18 cellular contexts compared by ENCODE assay signal in the genomic region with DNA sequence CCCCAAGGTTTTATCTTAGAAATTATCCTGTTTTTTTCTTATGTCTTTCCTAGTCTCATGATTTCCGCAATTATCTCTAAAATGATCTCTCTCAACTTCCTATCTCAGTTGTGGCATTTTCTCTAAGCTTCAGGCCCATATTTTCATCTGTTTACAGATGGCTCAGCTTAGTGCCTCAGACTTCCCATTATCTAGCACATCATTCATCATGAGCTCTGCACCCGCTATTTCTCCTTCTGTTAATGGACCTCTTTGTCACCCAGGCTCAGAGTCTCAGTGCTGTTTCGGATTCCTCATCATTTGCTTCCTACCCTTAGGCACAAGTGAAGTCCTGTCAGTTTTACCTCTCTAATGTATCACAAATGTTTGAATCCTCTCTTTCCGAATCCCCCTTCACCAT.
DNase-seq lines count a peak whose midpoint lies in the region; ATAC-seq, FAIRE-seq and TF ChIP-seq lines count a peak whose summit lies in the region.
"Had no signal": no experiment of that assay in that cellular context is flagged by ENCODE, and none has a peak within 500 bp of the region (broad histone marks: within the 10 kb centered on the region; RNA-seq: fewer than 3 reads in every experiment).

No MANE protein-coding gene starts in this region.

- H3K79me2 ChIP-seq in GM23338 (replicated peaks; ENCODE audit: insufficient read depth) (peaks cover 100% of the 10 kb centered on the region), PC-3 (ENCODE audit: low read length) (no peaks in the 10 kb centered on the region), mesendoderm (ENCODE audit: control insufficient read depth, insufficient read depth, low read length) (peaks cover 54% of the 10 kb centered on the region)

- peaks cover 52% of the 10 kb centered on the region for H3K4me1 Mint-ChIP-seq in GM23338
- peaks cover 26% of the 10 kb centered on the region for H3K4me1 Mint-ChIP-seq in brain

- H3K9ac ChIP-seq in PC-3 (ENCODE audit: low read length) (no peak overlapping the region), mesendoderm (ENCODE audit: low read length) (no peak overlapping the region)

- no peaks in the 10 kb centered on the region for H3F3A ChIP-seq in GM23338 (replicated peaks; ENCODE audit: low read depth)
- H3F3A ChIP-seq in PC-3 (ENCODE audit: low read length, unreplicated experiment), result no peaks in the 10 kb centered on the region

- H3K27ac Mint-ChIP-seq in GM23338 (no peak overlapping the region), brain (peak overlapping the region in 3 of 5 experiments; percentile 4 to 55 (median 11))
- H3K27ac Mint-ChIP-seq: CD4-positive, CD25-positive, alpha-beta regulatory T cell had no signal

- H3K4me3 ChIP-seq in GM23338 (no peak overlapping the region), PC-3 (ENCODE audit: low read length) (no peak overlapping the region), mesendoderm (ENCODE audit: low read length) (no peak overlapping the region), esophagus squamous epithelium (no peak overlapping the region)
- H3K4me3 ChIP-seq: SJCRH30 had no signal

- intact Hi-C loops in PC-3 (cut with micrococcal nuclease), result no loop called here
- intact Hi-C loops in esophagus squamous epithelium (cut with DNase I), result no loop called here

- H3K79me1 ChIP-seq in mesendoderm (ENCODE audit: low read length), result peaks cover 15% of the 10 kb centered on the region

- H3K18ac ChIP-seq in mesendoderm (ENCODE audit: low read length), result no peak overlapping the region

- H3K9me2 ChIP-seq in GM23338 (ENCODE audit: insufficient read depth) (no peaks in the 10 kb centered on the region), PC-3 (replicated peaks; ENCODE audit: low read length) (no peaks in the 10 kb centered on the region)

- no peak overlapping the region for H4K8ac ChIP-seq in mesendoderm (ENCODE audit: low read depth, low read length)

- H3K36me3 Mint-ChIP-seq in GM23338 (ENCODE audit: low read depth), result peaks cover 32% of the 10 kb centered on the region; the same call in 2 of the 3 replicates
- peaks cover 41% of the 10 kb centered on the region for H3K36me3 Mint-ChIP-seq in brain

- FAIRE-seq in GM19239 (lab: Jason Lieb, UNC), result no peak
- FAIRE-seq: GM12891 had no signal

- H2BK15ac ChIP-seq in mesendoderm (replicated peaks; ENCODE audit: low read depth), result no peak overlapping the region

- ATAC-seq in GM23338 (no peak), PC-3 (no peak)

- no peak overlapping the region for H2BK5ac ChIP-seq in mesendoderm (ENCODE audit: low read length)

- H3K27ac ChIP-seq in GM23338 (ENCODE audit: low read depth) (0 out of 2 replicates have a peak overlapping the region, but pooled peaks have one; percentile 4), PC-3 (ENCODE audit: low read length) (no peak overlapping the region), mesendoderm (ENCODE audit: low read depth, low read length) (peak overlapping the region; percentile 1), esophagus squamous epithelium (peak overlapping the region in 1 of 4 donors; percentile 25)
- H3K27ac ChIP-seq: SJCRH30 had no signal

- H3K56ac ChIP-seq in mesendoderm (ENCODE audit: low read length), result no peak overlapping the region

- H3K4me3 Mint-ChIP-seq in GM23338, result no peak overlapping the region
- no peak overlapping the region for H3K4me3 Mint-ChIP-seq in brain

- WGBS in mesendoderm (ENCODE audit: extremely low coverage, insufficient coverage, low lambda C conversion rate), result no CpG with 5 or more reads among the region's 4 CpGs
- WGBS in esophagus squamous epithelium, 2 donors, result 73 to 74% methylated on average over 4 of the region's 4 CpGs

- H4K5ac ChIP-seq in mesendoderm (ENCODE audit: low read length), result no peak overlapping the region

- H3K4me1 ChIP-seq in GM23338 (ENCODE audit: insufficient read depth), result peaks cover 53% of the 10 kb centered on the region
- H3K4me1 ChIP-seq in PC-3 (ENCODE audit: insufficient read depth, low read length), result no peaks in the 10 kb centered on the region; the same call in 1 of the 2 replicates
- peaks cover 18% of the 10 kb centered on the region for H3K4me1 ChIP-seq in mesendoderm (ENCODE audit: control insufficient read depth, low read depth, low read length)
- H3K4me1 ChIP-seq in esophagus squamous epithelium, result no peaks in the 10 kb centered on the region
- H3K4me1 ChIP-seq: SJCRH30 had no signal

- POLR2A ChIA-PET in PC-3 (lab: Charles Lee; ENCODE audit: unreplicated experiment), result interaction anchor here (0.5 kb wide), 1 partner anchor 23 kb away, joined by 3 read pairs; no protein-coding TSS in a partner anchor

- no peak overlapping the region for H2BK120ac ChIP-seq in mesendoderm (ENCODE audit: low read depth, low read length)

- H3K9me3 Mint-ChIP-seq in GM23338 (no peaks in the 10 kb centered on the region), brain (no peaks in the 10 kb centered on the region)
- H3K9me3 Mint-ChIP-seq: CD4-positive, CD25-positive, alpha-beta regulatory T cell had no signal

- no peak for TF ChIP-seq CTCF in GM23338 (conservative IDR thresholded peaks at IDR 0.05; ENCODE audit: low read depth in 2 of 2)
- no peak for TF ChIP-seq CTCF in PC-3 (conservative IDR thresholded peaks at IDR 0.05; ENCODE audit: low read depth, low read length)
- no peak for TF ChIP-seq CTCF in brain (conservative IDR thresholded peaks at IDR 0.05)
- no peak for TF ChIP-seq CTCF in esophagus squamous epithelium (IDR thresholded peaks at IDR 0.05)

- TSS peak; percentile 7 for BruUV-seq in PC-3 (replicated peaks; lab: Mats Ljungman, UMichigan)

- no peak for TF ChIP-seq POLR2A in esophagus squamous epithelium (IDR thresholded peaks at IDR 0.05)

- CTCF ChIA-PET in PC-3 (lab: Charles Lee), result no interaction called here

- no peaks in the 10 kb centered on the region for H3K9me3 ChIP-seq in PC-3 (ENCODE audit: low read length)
- H3K9me3 ChIP-seq in esophagus squamous epithelium, result no peaks in the 10 kb centered on the region
- H3K9me3 ChIP-seq: SJCRH30 had no signal

- H3K27me3 Mint-ChIP-seq in GM23338 (ENCODE audit: insufficient read depth, low read depth, poor library complexity) (peaks cover 2% of the 10 kb centered on the region), brain (no peaks in the 10 kb centered on the region)
- H3K27me3 Mint-ChIP-seq: CD4-positive, CD25-positive, alpha-beta regulatory T cell had no signal

- H2AFZ ChIP-seq in GM23338 (no peak overlapping the region), PC-3 (ENCODE audit: low read length) (no peak overlapping the region)

- H3K36me3 ChIP-seq in GM23338 (ENCODE audit: insufficient read depth) (peaks cover 4% of the 10 kb centered on the region; the same call in 1 of the 2 replicates), PC-3 (ENCODE audit: low read depth, low read length) (no peaks in the 10 kb centered on the region), mesendoderm (ENCODE audit: control insufficient read depth, insufficient read depth, low read length) (no peaks in the 10 kb centered on the region), esophagus squamous epithelium (peaks cover 0 to 46% (median 0%) of the 10 kb centered on the region in 3 donors)

- H3K4me2 ChIP-seq in GM23338 (0 out of 2 replicates have a peak overlapping the region, but pooled peaks have one; percentile 65), PC-3 (ENCODE audit: low read length) (no peak overlapping the region), mesendoderm (ENCODE audit: low read length) (no peak overlapping the region)

- H4K20me1 ChIP-seq in GM23338 (replicated peaks; ENCODE audit: insufficient read depth), result peaks cover 28% of the 10 kb centered on the region
- no peaks in the 10 kb centered on the region for H4K20me1 ChIP-seq in PC-3 (ENCODE audit: low read length)

- no peak overlapping the region for H2AK5ac ChIP-seq in mesendoderm (ENCODE audit: low read length)

- no peak overlapping the region for H3K23ac ChIP-seq in mesendoderm (ENCODE audit: low read length)

- H3K4ac ChIP-seq in mesendoderm (ENCODE audit: low read depth, low read length), result no peak overlapping the region

- DNase-seq in GM23338 (ENCODE audit: low spot score) (no peak), PC-3 (no peak), mesendoderm (no peak), GM19239 (ENCODE audit: insufficient read length, low spot score) (no peak), KG1 (lab: John Stamatoyannopoulos, UW) (no peak), esophagus squamous epithelium (lab: John Stamatoyannopoulos, UW) (no peak)
- DNase-seq in activated CD8-positive, alpha-beta memory T cell treated with anti-CD3 and anti-CD28 coated beads, Interleukin-2, amount 50 U/mL, for 48 hours, result no peak
- DNase-seq: CD4-positive, CD25-positive, alpha-beta regulatory T cell; COR-L47; DMS79 treated with DMSO at 0.1 percent for 48 hours; GOT3; NCI-H1092; NCI-H1436; NCI-H187 treated with DMSO at 0.1 percent for 48 hours; NCI-H69; SJCRH30 had no signal

- H3K27me3 ChIP-seq in GM23338 (ENCODE audit: insufficient read depth) (no peaks in the 10 kb centered on the region), PC-3 (ENCODE audit: low read length) (no peaks in the 10 kb centered on the region), mesendoderm (ENCODE audit: insufficient read depth, low read length, poor library complexity) (no peaks in the 10 kb centered on the region), esophagus squamous epithelium (no peaks in the 10 kb centered on the region)
- H3K27me3 ChIP-seq: SJCRH30 had no signal

TF ChIP-seq in GM23338, 12 proteins besides CTCF, POLR2A, EP300 and RAD21 (continues in another document):
- TF ChIP-seq NANOG (IDR thresholded peaks at IDR 0.05; ENCODE audit: borderline replicate concordance) (no peak), STAT1 (IDR thresholded peaks at IDR 0.05; ENCODE audit: unreplicated experiment) (no peak), ZNF331 (CRISPR knock-in tag; IDR thresholded peaks at IDR 0.05; ENCODE audit: low read depth) (no peak)
